36 cellular contexts compared by ENCODE assay signal in genomic region chr7:146885231-146885630, GRCh38.
"Had no signal": no experiment of that assay in that cellular context is flagged by ENCODE, and none has a peak within 500 bp of the region (broad histone marks: within the 10 kb centered on the region; RNA-seq: fewer than 3 reads in every experiment).

No MANE protein-coding gene starts in this region.

- H3K27ac Mint-ChIP-seq: activated B cell treated with CpG ODN at 0.5 μM for 24 hours; activated CD4-positive, alpha-beta memory T cell treated with anti-CD3 and anti-CD28 coated beads, Interleukin-2, amount 10 ng/mL, durations not matched to agents 7 days and 5 days; activated CD4-positive, alpha-beta T cell treated with anti-CD3 and anti-CD28 coated beads for 36 hours; activated CD4-positive, alpha-beta T cell treated with anti-CD3 and anti-CD28 coated beads, Interleukin-2, amount 10 ng/mL, durations not matched to agents 7 days and 5 days; activated CD8-positive, alpha-beta memory T cell treated with anti-CD3 and anti-CD28 coated beads, Interleukin-2, amount 10 ng/mL, durations not matched to agents 7 days and 5 days; activated CD8-positive, alpha-beta T cell treated with anti-CD3 and anti-CD28 coated beads, Interleukin-2, amount 10 ng/mL, durations not matched to agents 7 days and 5 days; activated naive CD4-positive, alpha-beta T cell treated with anti-CD3 and anti-CD28 coated beads, Interleukin-2, amount 10 ng/mL, durations not matched to agents 7 days and 5 days; activated naive CD4-positive, alpha-beta T cell treated with anti-CD3 and anti-CD28 coated beads, Interleukin-2, amount 50 U/mL, for 24 hours; activated naive CD8-positive, alpha-beta T cell; activated naive CD8-positive, alpha-beta T cell treated with anti-CD3 and anti-CD28 coated beads, Interleukin-2, amount 10 ng/mL, durations not matched to agents 7 days and 5 days; activated naive CD8-positive, alpha-beta T cell treated with anti-CD3 and anti-CD28 coated beads, Interleukin-2, amount 50 U/mL, for 24 hours; activated T-cell treated with anti-CD3 and anti-CD28 coated beads, Interleukin-2, amount 50 U/mL, for 24 hours; activated T-helper 2 cell treated with anti-CD3 and anti-CD28 coated beads, Interferon-gamma antibody, Interleukin-2, Interleukin-4, amounts not matched to agents 10 μg/mL and 5 μg/mL and 100 μg/mL, durations not matched to agents 14 hours and 24 hours and 36 hours; T-helper 1 cell treated with Interleukin-12 subunit alpha and Interleukin-12 subunit beta and Interleukin-4 antibody, amounts not matched to agents 30 μg/mL and 1 μg/mL, for 36 hours; T-helper 2 cell treated with Interferon-gamma antibody and Interleukin-4, amounts not matched to agents 5 μg/mL and 100 μg/mL, for 36 hours had no signal

- H3K4me3 ChIP-seq: ascending aorta, cardiac muscle cell had no signal

- H3K9me3 Mint-ChIP-seq: activated naive CD4-positive, alpha-beta T cell treated with anti-CD3 and anti-CD28 coated beads, Interleukin-2, amount 50 U/mL, for 24 hours; activated T-cell treated with anti-CD3 and anti-CD28 coated beads, Interleukin-2, amount 50 U/mL, for 24 hours had no signal

- H3K27ac ChIP-seq: ascending aorta, cardiac muscle cell, VCaP had no signal

- H3K4me1 ChIP-seq: ascending aorta had no signal

- DNase-seq: activated B cell treated with CpG ODN at 0.5 μM for 24 hours; activated CD4-positive, alpha-beta memory T cell treated with anti-CD3 and anti-CD28 coated beads, Interleukin-2, amount 10 ng/mL, durations not matched to agents 7 days and 5 days; activated CD4-positive, alpha-beta T cell treated with anti-CD3 and anti-CD28 coated beads for 1 hour; activated CD4-positive, alpha-beta T cell treated with anti-CD3 and anti-CD28 coated beads for 36 hours; activated CD4-positive, alpha-beta T cell treated with anti-CD3 and anti-CD28 coated beads for 48 hours; activated CD4-positive, alpha-beta T cell treated with anti-CD3 and anti-CD28 coated beads, Interleukin-2, amount 10 ng/mL, durations not matched to agents 7 days and 5 days; activated CD4-positive, alpha-beta T cell treated with anti-CD3 and anti-CD28 coated beads, Interleukin-2, amount 50 U/mL, for 48 hours; activated CD8-positive, alpha-beta memory T cell treated with anti-CD3 and anti-CD28 coated beads for 24 hours; activated CD8-positive, alpha-beta memory T cell treated with anti-CD3 and anti-CD28 coated beads, Interleukin-2, amount 10 ng/mL, durations not matched to agents 7 days and 5 days; activated CD8-positive, alpha-beta memory T cell treated with anti-CD3 and anti-CD28 coated beads, Interleukin-2, amount 50 U/mL, for 48 hours; activated CD8-positive, alpha-beta T cell treated with anti-CD3 and anti-CD28 coated beads, Interleukin-2, amount 10 ng/mL, durations not matched to agents 7 days and 5 days; activated effector memory CD4-positive, alpha-beta T cell treated with Interleukin-2 at 50 U/mL for 16 hours; activated gamma-delta T cell; activated naive CD4-positive, alpha-beta T cell treated with anti-CD3 and anti-CD28 coated beads, Interleukin-2, amount 10 ng/mL, durations not matched to agents 7 days and 5 days; activated naive CD4-positive, alpha-beta T cell treated with Interleukin-2 at 50 U/mL for 16 hours; activated naive CD8-positive, alpha-beta T cell treated with anti-CD3 and anti-CD28 coated beads, Interleukin-2, amount 10 ng/mL, durations not matched to agents 7 days and 5 days; activated naive CD8-positive, alpha-beta T cell treated with anti-CD3 and anti-CD28 coated beads, Interleukin-2, amount 50 U/mL, for 24 hours; activated T-cell treated with anti-CD3 and anti-CD28 coated beads, Interleukin-2, amount 50 U/mL, for 24 hours; activated T-cell treated with anti-CD3 and anti-CD28 coated beads, Interleukin-2, amount 50 U/mL, for 48 hours; amygdala; anterior cingulate cortex; caudate nucleus; cerebellar nuclear complex; T-helper 1 cell; T-helper 2 cell; T-helper 9 cell had no signal

- H3K36me3 Mint-ChIP-seq: activated CD8-positive, alpha-beta memory T cell treated with anti-CD3 and anti-CD28 coated beads, Interleukin-2, amount 10 ng/mL, durations not matched to agents 7 days and 5 days; activated naive CD4-positive, alpha-beta T cell treated with anti-CD3 and anti-CD28 coated beads, Interleukin-2, amount 10 ng/mL, durations not matched to agents 7 days and 5 days; activated naive CD4-positive, alpha-beta T cell treated with anti-CD3 and anti-CD28 coated beads, Interleukin-2, amount 50 U/mL, for 24 hours; activated naive CD8-positive, alpha-beta T cell; activated naive CD8-positive, alpha-beta T cell treated with anti-CD3 and anti-CD28 coated beads, Interleukin-2, amount 10 ng/mL, durations not matched to agents 7 days and 5 days; brain had no signal

- H3K36me3 ChIP-seq: ascending aorta, cardiac muscle cell had no signal

- H3K27me3 Mint-ChIP-seq: activated B cell treated with CpG ODN at 0.5 μM for 24 hours; activated CD4-positive, alpha-beta memory T cell treated with anti-CD3 and anti-CD28 coated beads, Interleukin-2, amount 10 ng/mL, durations not matched to agents 7 days and 5 days; activated CD4-positive, alpha-beta T cell treated with anti-CD3 and anti-CD28 coated beads for 36 hours; activated CD4-positive, alpha-beta T cell treated with anti-CD3 and anti-CD28 coated beads, Interleukin-2, amount 10 ng/mL, durations not matched to agents 7 days and 5 days; activated CD8-positive, alpha-beta memory T cell treated with anti-CD3 and anti-CD28 coated beads, Interleukin-2, amount 10 ng/mL, durations not matched to agents 7 days and 5 days; activated naive CD4-positive, alpha-beta T cell treated with anti-CD3 and anti-CD28 coated beads, Interleukin-2, amount 10 ng/mL, durations not matched to agents 7 days and 5 days; activated naive CD4-positive, alpha-beta T cell treated with anti-CD3 and anti-CD28 coated beads, Interleukin-2, amount 50 U/mL, for 24 hours; activated naive CD8-positive, alpha-beta T cell; activated naive CD8-positive, alpha-beta T cell treated with anti-CD3 and anti-CD28 coated beads, Interleukin-2, amount 10 ng/mL, durations not matched to agents 7 days and 5 days; activated naive CD8-positive, alpha-beta T cell treated with anti-CD3 and anti-CD28 coated beads, Interleukin-2, amount 50 U/mL, for 24 hours; activated T-cell treated with anti-CD3 and anti-CD28 coated beads, Interleukin-2, amount 50 U/mL, for 24 hours; central memory CD8-positive, alpha-beta T cell had no signal

- H3K4me3 Mint-ChIP-seq: activated B cell treated with CpG ODN at 0.5 μM for 24 hours; activated CD4-positive, alpha-beta memory T cell treated with anti-CD3 and anti-CD28 coated beads, Interleukin-2, amount 10 ng/mL, durations not matched to agents 7 days and 5 days; activated CD4-positive, alpha-beta T cell treated with anti-CD3 and anti-CD28 coated beads for 36 hours; activated CD4-positive, alpha-beta T cell treated with anti-CD3 and anti-CD28 coated beads, Interleukin-2, amount 10 ng/mL, durations not matched to agents 7 days and 5 days; activated CD8-positive, alpha-beta memory T cell treated with anti-CD3 and anti-CD28 coated beads, Interleukin-2, amount 10 ng/mL, durations not matched to agents 7 days and 5 days; activated CD8-positive, alpha-beta T cell treated with anti-CD3 and anti-CD28 coated beads, Interleukin-2, amount 10 ng/mL, durations not matched to agents 7 days and 5 days; activated naive CD4-positive, alpha-beta T cell treated with anti-CD3 and anti-CD28 coated beads, Interleukin-2, amount 10 ng/mL, durations not matched to agents 7 days and 5 days; activated naive CD4-positive, alpha-beta T cell treated with anti-CD3 and anti-CD28 coated beads, Interleukin-2, amount 50 U/mL, for 24 hours; activated naive CD8-positive, alpha-beta T cell; activated naive CD8-positive, alpha-beta T cell treated with anti-CD3 and anti-CD28 coated beads, Interleukin-2, amount 10 ng/mL, durations not matched to agents 7 days and 5 days; activated naive CD8-positive, alpha-beta T cell treated with anti-CD3 and anti-CD28 coated beads, Interleukin-2, amount 50 U/mL, for 24 hours; activated T-cell treated with anti-CD3 and anti-CD28 coated beads, Interleukin-2, amount 50 U/mL, for 24 hours; central memory CD8-positive, alpha-beta T cell; T-helper 1 cell treated with Interleukin-12 subunit alpha and Interleukin-12 subunit beta and Interleukin-4 antibody, amounts not matched to agents 30 μg/mL and 1 μg/mL, for 36 hours; T-helper 2 cell treated with Interferon-gamma antibody and Interleukin-4, amounts not matched to agents 5 μg/mL and 100 μg/mL, for 36 hours had no signal

- H3K27me3 ChIP-seq: ascending aorta, cardiac muscle cell had no signal

- H3K9me3 ChIP-seq: ascending aorta had no signal

- H3K4me1 Mint-ChIP-seq: activated B cell treated with CpG ODN at 0.5 μM for 24 hours; activated CD4-positive, alpha-beta memory T cell treated with anti-CD3 and anti-CD28 coated beads, Interleukin-2, amount 10 ng/mL, durations not matched to agents 7 days and 5 days; activated CD4-positive, alpha-beta T cell treated with anti-CD3 and anti-CD28 coated beads for 36 hours; activated CD4-positive, alpha-beta T cell treated with anti-CD3 and anti-CD28 coated beads, Interleukin-2, amount 10 ng/mL, durations not matched to agents 7 days and 5 days; activated CD8-positive, alpha-beta memory T cell treated with anti-CD3 and anti-CD28 coated beads, Interleukin-2, amount 10 ng/mL, durations not matched to agents 7 days and 5 days; activated naive CD4-positive, alpha-beta T cell treated with anti-CD3 and anti-CD28 coated beads, Interleukin-2, amount 10 ng/mL, durations not matched to agents 7 days and 5 days; activated naive CD4-positive, alpha-beta T cell treated with anti-CD3 and anti-CD28 coated beads, Interleukin-2, amount 50 U/mL, for 24 hours; activated naive CD8-positive, alpha-beta T cell treated with anti-CD3 and anti-CD28 coated beads, Interleukin-2, amount 10 ng/mL, durations not matched to agents 7 days and 5 days; activated naive CD8-positive, alpha-beta T cell treated with anti-CD3 and anti-CD28 coated beads, Interleukin-2, amount 50 U/mL, for 24 hours; brain; central memory CD8-positive, alpha-beta T cell had no signal
